17 cellular contexts compared by ENCODE assay signal in genomic region chr6:111068116-111068897, GRCh38. TPM values are rescaled to one million over a fixed set of nuclear protein-coding genes. Genes with fewer than 3 reads are reported as not detected.
DNase-seq lines count a peak whose midpoint lies in the region; FAIRE-seq and TF ChIP-seq lines count a peak whose summit lies in the region.
"Had no signal": no experiment of that assay in that cellular context is flagged by ENCODE, and none has a peak within 500 bp of the region (broad histone marks: within the 10 kb centered on the region; RNA-seq: fewer than 3 reads in every experiment).

No MANE protein-coding gene starts in this region.

- H3K4me3 ChIP-seq in ascending aorta: no peak overlapping the region
- H3K4me3 ChIP-seq: BLaER1, GM12878 had no signal

- H3K27ac Mint-ChIP-seq in osteocyte (ENCODE audit: unreplicated experiment): no peak overlapping the region
- H3K27ac Mint-ChIP-seq: CD4-positive, CD25-positive, alpha-beta regulatory T cell; H9 had no signal

- H3K36me3 ChIP-seq in ascending aorta: no peaks in the 10 kb centered on the region
- H3K36me3 ChIP-seq: BLaER1 had no signal

- TF ChIP-seq CTCF in VCaP (conservative IDR thresholded peaks at IDR 0.05) (no peak), osteocyte (IDR thresholded peaks at IDR 0.05) (no peak), ascending aorta (IDR thresholded peaks at IDR 0.05) (no peak)

- H3K36me3 Mint-ChIP-seq in osteocyte (ENCODE audit: unreplicated experiment): no peaks in the 10 kb centered on the region

- H3K27me3 ChIP-seq in ascending aorta: no peaks in the 10 kb centered on the region
- H3K27me3 ChIP-seq: BLaER1 had no signal

- H3K4me1 ChIP-seq in ascending aorta: peaks cover 3 to 9% of the 10 kb centered on the region in 2 donors

- peaks cover 7% of the 10 kb centered on the region for H3K9me3 Mint-ChIP-seq in osteocyte (ENCODE audit: unreplicated experiment)

- peaks cover 41% of the 10 kb centered on the region for H3K27me3 Mint-ChIP-seq in osteocyte (ENCODE audit: unreplicated experiment)

- intact Hi-C loops in ascending aorta (cut with DNase I): no loop called here

- peaks cover 4% of the 10 kb centered on the region in 2 donors for H3K9me3 ChIP-seq in ascending aorta

- DNase-seq in DMS53 (lab: John Stamatoyannopoulos, UW): peak; percentile 6
- DNase-seq in DMS53 treated with DMSO at 0.1 percent for 48 hours (lab: John Stamatoyannopoulos, UW; ENCODE audit: unreplicated experiment): no peak
- DNase-seq in osteocyte (ENCODE audit: extremely low spot score, unreplicated experiment): peak; percentile 51
- DNase-seq in NCI-H774 (lab: John Stamatoyannopoulos, UW): no peak
- no peak for DNase-seq in GM19239 (ENCODE audit: insufficient read length, low spot score)
- no peak for DNase-seq in HuH-7.5 (ENCODE audit: low spot score)
- DNase-seq in ascending aorta (ENCODE audit: low spot score in 2 of 2): no peak
- DNase-seq: 8988T; AML-193; CD4-positive, CD25-positive, alpha-beta regulatory T cell; DMS79; GOT3; H9 had no signal

- H3K27ac ChIP-seq in VCaP (peak overlapping the region; percentile 88), ascending aorta (no peak overlapping the region)
- H3K27ac ChIP-seq: BLaER1 had no signal

- no peaks in the 10 kb centered on the region for H3K4me1 Mint-ChIP-seq in osteocyte (ENCODE audit: unreplicated experiment)

- FAIRE-seq in GM19239 (lab: Jason Lieb, UNC): no peak
- FAIRE-seq: GM12878, GM18507 had no signal

- H3K4me3 Mint-ChIP-seq in osteocyte (ENCODE audit: unreplicated experiment): no peak overlapping the region
- H3K4me3 Mint-ChIP-seq: CD4-positive, CD25-positive, alpha-beta regulatory T cell; H9 had no signal

RNA-seq across cellular contexts. Expression of gene SLC16A10, which starts 19.0 kb away (rescaled TPM):
- total RNA-seq in osteocyte: not detected in 2 replicates
- 7.8 TPM for total RNA-seq in ascending aorta

Comparison
In these comparisons a context has a peak if more than half of its experiments do, and no peak if none do; other contexts are left out.
1. DNase-seq: peak in DMS53 (single experiment) and osteocyte (single experiment); none in DMS53 treated with DMSO at 0.1 percent for 48 hours (single experiment), NCI-H774 (single experiment), GM19239 (single experiment), HuH-7.5 (single experiment) and ascending aorta (0 of 2).